Comparison of ENCODE assay signal across 26 cellular contexts in the genomic region with DNA sequence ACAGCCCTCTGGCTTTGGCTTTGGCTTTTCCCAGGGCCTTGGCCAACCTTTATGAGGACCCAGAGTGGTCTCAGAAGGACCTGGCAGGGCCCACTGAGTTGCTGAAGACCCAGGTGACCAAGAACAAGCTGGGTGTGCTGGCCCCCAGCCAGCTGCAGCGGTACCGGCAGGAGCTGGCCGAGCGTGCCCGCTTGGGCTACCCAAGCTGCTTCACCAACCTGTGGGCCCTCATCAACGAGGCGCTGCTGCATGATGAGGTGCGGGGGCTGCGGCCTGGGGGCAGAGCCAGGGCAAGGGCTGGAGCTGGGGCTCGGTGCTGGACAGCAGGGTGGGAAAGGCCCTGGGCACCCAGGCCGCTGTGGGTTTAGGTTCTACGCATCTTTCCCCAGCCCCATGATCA. TPM values are rescaled to one million over a fixed set of nuclear protein-coding genes. Genes with fewer than 3 reads are reported as not detected.
DNase-seq lines count a peak whose midpoint lies in the region; ATAC-seq, FAIRE-seq and TF ChIP-seq lines count a peak whose summit lies in the region.
"Had no signal": no experiment of that assay in that cellular context is flagged by ENCODE, and none has a peak within 500 bp of the region (broad histone marks: within the 10 kb centered on the region; RNA-seq: fewer than 3 reads in every experiment).

No MANE protein-coding gene starts in this region.

- no peak overlapping the region for H3K9ac ChIP-seq in H1 (replicated peaks in 1 of 4; ENCODE audit: extremely low read depth in 1 of 4, low read depth in 3 of 4, low read length in 3 of 4)
- H3K9ac ChIP-seq: BLaER1 had no signal

- H3K36me3 Mint-ChIP-seq in stimulated activated effector memory CD8-positive, alpha-beta T cell treated with anti-CD3 and anti-CD28 coated beads, Interleukin-12 subunit alpha, Interleukin-12 subunit beta, amount 100 ng/mL, for 72 hours, result peaks cover 10% of the 10 kb centered on the region
- H3K36me3 Mint-ChIP-seq in glutamatergic neuron (ENCODE audit: unreplicated experiment), result no peaks in the 10 kb centered on the region

- H2BK5ac ChIP-seq in H1 (ENCODE audit: low read depth, low read length), result no peak overlapping the region

- no peak overlapping the region for H3K18ac ChIP-seq in H1 (ENCODE audit: extremely low read depth, low read length)

- CTCF ChIA-PET in H1 (lab: Charles Lee; ENCODE audit: partially characterized antibody), result interaction anchor here (0.8 to 6.7 kb wide), 10 partner anchors 9 to 71 kb away, joined by 3 to 30 read pairs (median 5); a partner anchor contains a TSS

- H3K4ac ChIP-seq in H1 (replicated peaks; ENCODE audit: insufficient read length, low read depth, low read length), result no peak overlapping the region

- no peak for TF ChIP-seq RAD21 in H1 (IDR thresholded peaks at IDR 0.05 in 1 of 2, conservative IDR thresholded peaks at IDR 0.05 in 1 of 2; ENCODE audit: low read depth in 2 of 2, low read length in 2 of 2)

- DNase-seq in H1 (ENCODE audit: low read depth in 1 of 2, low spot score in 2 of 2) (no peak), glutamatergic neuron (no peak), NCI-H1417 treated with DMSO at 0.1 percent for 48 hours (lab: John Stamatoyannopoulos, UW) (no peak), Right ventricle myocardium inferior (ENCODE audit: missing footprints) (no peak)
- DNase-seq in stimulated activated effector memory CD8-positive, alpha-beta T cell treated with anti-CD3 and anti-CD28 coated beads, Interleukin-12 subunit alpha, Interleukin-12 subunit beta, amount 100 ng/mL, for 72 hours (ENCODE audit: low spot score in 2 of 2), result no peak
- DNase-seq: 8988T; ACHN; BE2C; C1 segment of cervical spinal cord; CD4-positive, alpha-beta memory T cell; CD4-positive, CD25-positive, alpha-beta regulatory T cell; CD8-positive, alpha-beta memory T cell; COR-L47; DMS 273 treated with DMSO at 0.1 percent for 48 hours; DMS153; DMS53; DMS79; DND-41; EL; GDM1 had no signal

- no peaks in the 10 kb centered on the region for H3K9me3 ChIP-seq in H1 (ENCODE audit: insufficient read depth in 2 of 2, low read depth in 1 of 2, low read length in 1 of 2)
- H3K9me3 ChIP-seq: BE2C, BLaER1 had no signal

- no peak for TF ChIP-seq POLR2A in H1 (IDR thresholded peaks at IDR 0.05; ENCODE audit: control extremely low read depth in 1 of 2, low read depth in 2 of 2, low read length in 2 of 2)

- H4K5ac ChIP-seq in H1 (ENCODE audit: insufficient read length, low read depth, low read length), result no peak overlapping the region

- peaks cover 14% of the 10 kb centered on the region for H3K4me1 Mint-ChIP-seq in stimulated activated effector memory CD8-positive, alpha-beta T cell treated with anti-CD3 and anti-CD28 coated beads, Interleukin-12 subunit alpha, Interleukin-12 subunit beta, amount 100 ng/mL, for 72 hours
- no peaks in the 10 kb centered on the region for H3K4me1 Mint-ChIP-seq in glutamatergic neuron (ENCODE audit: low read depth, unreplicated experiment)
- H3K4me1 Mint-ChIP-seq: CD14-positive monocyte; CD4-positive, alpha-beta memory T cell had no signal

- H3K79me1 ChIP-seq in H1 (ENCODE audit: low read depth, low read length), result no peaks in the 10 kb centered on the region

- H3K27me3 Mint-ChIP-seq in glutamatergic neuron (ENCODE audit: unreplicated experiment), result peaks cover 4% of the 10 kb centered on the region
- H3K27me3 Mint-ChIP-seq: CD4-positive, alpha-beta memory T cell; CD4-positive, CD25-positive, alpha-beta regulatory T cell; CD8-positive, alpha-beta memory T cell had no signal

- H4K91ac ChIP-seq in H1 (replicated peaks; ENCODE audit: insufficient read length, low read length), result no peak overlapping the region

- H2AFZ ChIP-seq in H1 (ENCODE audit: low read length), result no peak overlapping the region

- H3K23me2 ChIP-seq in H1 (ENCODE audit: low read depth, low read length), result no peaks in the 10 kb centered on the region

- no peak overlapping the region for H2BK120ac ChIP-seq in H1 (replicated peaks; ENCODE audit: low read depth, low read length)

- no peak overlapping the region for H2BK15ac ChIP-seq in H1 (ENCODE audit: low read length)

- H3K23ac ChIP-seq in H1 (ENCODE audit: insufficient read length), result no peak overlapping the region

- H3K9me3 Mint-ChIP-seq in stimulated activated effector memory CD8-positive, alpha-beta T cell treated with anti-CD3 and anti-CD28 coated beads, Interleukin-12 subunit alpha, Interleukin-12 subunit beta, amount 100 ng/mL, for 72 hours, result no peaks in the 10 kb centered on the region
- no peaks in the 10 kb centered on the region for H3K9me3 Mint-ChIP-seq in glutamatergic neuron (ENCODE audit: unreplicated experiment)
- H3K9me3 Mint-ChIP-seq: CD14-positive monocyte; CD4-positive, alpha-beta memory T cell; CD4-positive, CD25-positive, alpha-beta regulatory T cell; CD8-positive, alpha-beta memory T cell had no signal

- H3K79me2 ChIP-seq in H1 (ENCODE audit: control insufficient read depth in 1 of 2, insufficient read depth in 2 of 2, low read length in 2 of 2), result no peaks in the 10 kb centered on the region

- peaks cover 0 to 1% of the 10 kb centered on the region in 2 experiments for H4K20me1 ChIP-seq in H1 (replicated peaks in 1 of 2; ENCODE audit: control insufficient read depth in 1 of 2, insufficient read depth in 2 of 2, low read length in 2 of 2)

- TF ChIP-seq EP300 in H1 (IDR thresholded peaks at IDR 0.05; ENCODE audit: borderline replicate concordance in 1 of 2, low read depth in 2 of 2, low read length in 2 of 2), result no peak

- no peak for TF ChIP-seq CTCF in H1 (IDR thresholded peaks at IDR 0.05; ENCODE audit: control extremely low read depth in 1 of 3, insufficient read depth in 1 of 3, low read depth in 1 of 3, low read length in 3 of 3)
- no peak for TF ChIP-seq CTCF in glutamatergic neuron (IDR thresholded peaks at IDR 0.05; ENCODE audit: partially characterized antibody, unreplicated experiment)

- H3K4me3 ChIP-seq in H1 (ENCODE audit: extremely low read depth in 1 of 4, insufficient read depth in 2 of 4, low read depth in 3 of 4, low read length in 4 of 4), result no peak overlapping the region
- H3K4me3 ChIP-seq: BLaER1, GM12878 had no signal

- no peaks in the 10 kb centered on the region for H3K4me1 ChIP-seq in H1 (replicated peaks in 1 of 4; ENCODE audit: control insufficient read depth in 3 of 4, insufficient read depth in 4 of 4, low read length in 3 of 4)

- no peak overlapping the region for H2BK20ac ChIP-seq in H1 (ENCODE audit: low read length)

- WGBS in H1 (ENCODE audit: extremely low coverage in 1 of 2, insufficient coverage in 1 of 2, insufficient read length in 1 of 2, insufficient replicate concordance in 2 of 2, low coverage in 1 of 2, low lambda C conversion rate in 2 of 2, missing lambda C conversion rate in 1 of 2), 2 experiments, result 86% methylated on average over 12 of the region's 12 CpGs; no CpG with 5 or more reads in 1 of the 2 experiments

- peak overlapping the region; percentile 18; the same call in 1 of the 2 replicates for H4K8ac ChIP-seq in H1 (ENCODE audit: extremely low read depth, insufficient read depth, low read length)

- peak overlapping the region; percentile 79 for H3K27ac Mint-ChIP-seq in stimulated activated effector memory CD8-positive, alpha-beta T cell treated with anti-CD3 and anti-CD28 coated beads, Interleukin-12 subunit alpha, Interleukin-12 subunit beta, amount 100 ng/mL, for 72 hours
- H3K27ac Mint-ChIP-seq in glutamatergic neuron (ENCODE audit: unreplicated experiment), result no peak overlapping the region
- H3K27ac Mint-ChIP-seq: CD4-positive, alpha-beta memory T cell; CD4-positive, CD25-positive, alpha-beta regulatory T cell had no signal

- peaks cover 0 to 7% (median 2%) of the 10 kb centered on the region in 4 experiments; a peak in 3 of 8 replicates for H3K36me3 ChIP-seq in H1 (ENCODE audit: control insufficient read depth in 2 of 4, insufficient read depth in 4 of 4, low read length in 3 of 4)
- H3K36me3 ChIP-seq: BE2C had no signal

- no peak overlapping the region for H2AK5ac ChIP-seq in H1 (ENCODE audit: low read depth, low read length)

- FAIRE-seq in H1 (lab: Jason Lieb, UNC), result no peak
- FAIRE-seq: A204.1, GM12878, GM12892, GM18507 had no signal

- intact Hi-C loops in Right ventricle myocardium inferior (cut with DNase I), result no loop called here

- no peaks in the 10 kb centered on the region for H3K27me3 ChIP-seq in H1 (replicated peaks in 1 of 4; ENCODE audit: control insufficient read depth in 3 of 4, extremely low read depth in 1 of 4, insufficient read depth in 3 of 4, low read length in 3 of 4)
- H3K27me3 ChIP-seq: BE2C, BLaER1 had no signal

- no peak overlapping the region for H3K56ac ChIP-seq in H1 (replicated peaks; ENCODE audit: insufficient read length, low read depth, low read length)

- H2BK12ac ChIP-seq in H1 (ENCODE audit: low read depth, low read length), result no peak overlapping the region

- H3K27ac ChIP-seq in H1 (ENCODE audit: low read depth, low read length), result no peak overlapping the region

- no peak overlapping the region for H3K4me2 ChIP-seq in H1 (ENCODE audit: insufficient read depth in 1 of 2, low read depth in 2 of 2, low read length in 2 of 2)
- H3K4me2 ChIP-seq: BLaER1 had no signal

- no peak overlapping the region for H3K4me3 Mint-ChIP-seq in stimulated activated effector memory CD8-positive, alpha-beta T cell treated with anti-CD3 and anti-CD28 coated beads, Interleukin-12 subunit alpha, Interleukin-12 subunit beta, amount 100 ng/mL, for 72 hours
- H3K4me3 Mint-ChIP-seq in glutamatergic neuron (ENCODE audit: unreplicated experiment), result no peak overlapping the region
- H3K4me3 Mint-ChIP-seq: CD14-positive monocyte; CD4-positive, alpha-beta memory T cell; CD4-positive, CD25-positive, alpha-beta regulatory T cell; CD8-positive, alpha-beta memory T cell had no signal

- no peak overlapping the region for H3K14ac ChIP-seq in H1 (ENCODE audit: insufficient read length)

- ATAC-seq in stimulated activated effector memory CD8-positive, alpha-beta T cell treated with anti-CD3 and anti-CD28 coated beads, Interleukin-12 subunit alpha, Interleukin-12 subunit beta, amount 100 ng/mL, for 72 hours, result no peak
- ATAC-seq in Right ventricle myocardium inferior, result no peak
- ATAC-seq: GM12878 had no signal

- POLR2A ChIA-PET in H1 (lab: Charles Lee; ENCODE audit: partially characterized antibody), result interaction anchor here (1.1 to 2.0 kb wide), 4 partner anchors 10 to 25 kb away, joined by 3 to 6 read pairs (median 4); no protein-coding TSS in a partner anchor

RNA-seq across cellular contexts. Expression of a gene that starts 6.2 kb away (rescaled TPM):
- 4.2 and 8.0 TPM in 2 replicates for total RNA-seq in H1 (2021; fragmentation: NEBNext Ultra II Directional; extraction: Animal tissue kit (Norgen Biotek cat#: 25700))
- polyA plus RNA-seq in H1 (2011; rRNA removed), result 9.2 TPM in 2 replicates
- polyA plus RNA-seq in H1 (2011; cell fraction: cytosol; rRNA removed), result 8.0 TPM
- polyA plus RNA-seq in H1 (2011; cell fraction: nucleus; rRNA removed), result 49.3 TPM
- 2.8 to 7.8 TPM (median 6.9 TPM) in 4 replicates for polyA plus RNA-seq in H1 (2012, experiment 1 of 2)
- 4.2 TPM for polyA plus RNA-seq in H1 (2012, experiment 2 of 2)
- 10.3 TPM for polyA plus RNA-seq in H1 (2013, experiment 1 of 2)
- 6.5 TPM for polyA plus RNA-seq in H1 (2013, experiment 2 of 2)
- 1.5 and 2.0 TPM in 2 replicates for polyA minus RNA-seq in H1 (2011; rRNA and poly(A)+ RNA removed)
- 3.1 TPM for polyA minus RNA-seq in H1 (2011; cell fraction: cytosol; rRNA and poly(A)+ RNA removed)
- polyA minus RNA-seq in H1 (2011; cell fraction: nucleus; rRNA and poly(A)+ RNA removed), result 7.5 TPM
- total RNA-seq in glutamatergic neuron (ENCODE audit: unreplicated experiment) (17.9 TPM), Right ventricle myocardium inferior (5.8 TPM)

RNA-seq across cellular contexts. Expression of a gene that starts 16.9 kb away (rescaled TPM):
- total RNA-seq in H1 (2021; fragmentation: NEBNext Ultra II Directional; extraction: Animal tissue kit (Norgen Biotek cat#: 25700)), result 14.7 and 15.0 TPM in 2 replicates
- polyA plus RNA-seq in H1 (2011; rRNA removed), result 20.0 and 21.2 TPM in 2 replicates
- polyA plus RNA-seq in H1 (2011; cell fraction: cytosol; rRNA removed), result 17.1 TPM
- 28.8 TPM for polyA plus RNA-seq in H1 (2011; cell fraction: nucleus; rRNA removed)
- 11.7 to 16.4 TPM (median 15.2 TPM) in 4 replicates for polyA plus RNA-seq in H1 (2012, experiment 1 of 2)
- polyA plus RNA-seq in H1 (2012, experiment 2 of 2), result 15.2 TPM
- polyA plus RNA-seq in H1 (2013, experiment 1 of 2), result 7.5 TPM
- polyA plus RNA-seq in H1 (2013, experiment 2 of 2), result 8.5 TPM
- 4.8 and 5.2 TPM in 2 replicates for polyA minus RNA-seq in H1 (2011; rRNA and poly(A)+ RNA removed)
- 10.6 TPM for polyA minus RNA-seq in H1 (2011; cell fraction: cytosol; rRNA and poly(A)+ RNA removed)
- polyA minus RNA-seq in H1 (2011; cell fraction: nucleus; rRNA and poly(A)+ RNA removed), result 6.7 TPM
- total RNA-seq in glutamatergic neuron (ENCODE audit: unreplicated experiment), result 26.6 TPM
- 12.6 TPM for total RNA-seq in Right ventricle myocardium inferior

RNA-seq across cellular contexts. Expression of a gene that starts 49.0 kb away (rescaled TPM):
- total RNA-seq in H1 (2021; fragmentation: NEBNext Ultra II Directional; extraction: Animal tissue kit (Norgen Biotek cat#: 25700)), result 0.84 and 1.1 TPM in 2 replicates
- polyA plus RNA-seq in H1 (2011; rRNA removed), result 0.32 and 0.38 TPM in 2 replicates
- polyA plus RNA-seq in H1 (2011; cell fraction: cytosol; rRNA removed), result 0.59 TPM
- polyA plus RNA-seq in H1 (2011; cell fraction: nucleus; rRNA removed), result 4.5 TPM
- 0.33 to 1.1 TPM (median 0.89 TPM) in 4 replicates for polyA plus RNA-seq in H1 (2012, experiment 1 of 2)
- polyA plus RNA-seq in H1 (2012, experiment 2 of 2), result 0.12 TPM
- 0.43 TPM for polyA plus RNA-seq in H1 (2013, experiment 1 of 2)
- polyA plus RNA-seq in H1 (2013, experiment 2 of 2), result 0.35 TPM
- 0.13 and 0.54 TPM in 2 replicates for polyA minus RNA-seq in H1 (2011; rRNA and poly(A)+ RNA removed)
- polyA minus RNA-seq in H1 (2011; cell fraction: cytosol; rRNA and poly(A)+ RNA removed), result not detected
- polyA minus RNA-seq in H1 (2011; cell fraction: nucleus; rRNA and poly(A)+ RNA removed), result 1.00 TPM
- total RNA-seq in glutamatergic neuron (ENCODE audit: unreplicated experiment) (0.32 TPM), Right ventricle myocardium inferior (3.5 TPM)
- polyA plus RNA-seq: CD14-positive monocyte; CD8-positive, alpha-beta memory T cell had no signal
